1 cellular context compared by ENCODE assay signal in the genomic region with DNA sequence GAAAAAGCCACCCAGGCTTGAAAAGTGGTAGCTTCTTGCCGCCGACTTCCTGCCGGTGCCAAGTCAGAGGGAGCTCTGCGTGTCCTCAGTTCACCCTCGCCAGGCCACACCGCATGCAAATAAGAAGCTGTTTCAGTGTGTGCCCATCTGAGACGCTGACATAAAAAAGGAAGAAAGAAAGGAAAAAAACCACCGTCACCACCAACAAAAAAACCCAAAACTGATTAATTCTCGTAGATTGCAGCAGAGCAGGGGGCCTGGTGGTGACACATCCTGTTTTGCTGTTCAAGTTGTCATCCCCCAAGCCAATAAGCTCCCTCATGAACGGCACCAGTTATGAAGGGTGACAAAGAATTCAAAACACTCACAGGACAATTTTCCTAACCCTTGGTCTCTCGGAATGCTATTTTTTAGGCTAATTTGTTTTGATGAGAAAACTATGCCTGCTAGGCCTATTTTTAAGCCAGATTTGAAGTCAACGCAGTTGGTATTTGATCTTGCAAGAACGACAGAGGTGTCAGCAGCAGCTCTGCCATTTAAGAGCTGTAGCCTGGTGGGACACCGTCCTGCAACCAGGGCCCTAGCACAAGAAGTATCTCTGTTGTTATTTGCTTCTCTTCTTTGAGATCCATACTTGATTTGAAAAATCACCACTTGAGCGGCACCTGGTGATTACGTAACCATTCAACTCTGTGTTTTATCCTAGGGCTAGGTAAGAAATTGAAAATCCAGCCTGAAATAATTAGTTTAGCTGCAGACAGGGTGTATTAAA.
TF ChIP-seq lines count a peak whose summit lies in the region.

No MANE protein-coding gene starts in this region.

TF ChIP-seq in GM23338, 12 proteins besides CTCF, POLR2A, EP300 and RAD21 (continued from another document):
- TF ChIP-seq, protein P1, sequence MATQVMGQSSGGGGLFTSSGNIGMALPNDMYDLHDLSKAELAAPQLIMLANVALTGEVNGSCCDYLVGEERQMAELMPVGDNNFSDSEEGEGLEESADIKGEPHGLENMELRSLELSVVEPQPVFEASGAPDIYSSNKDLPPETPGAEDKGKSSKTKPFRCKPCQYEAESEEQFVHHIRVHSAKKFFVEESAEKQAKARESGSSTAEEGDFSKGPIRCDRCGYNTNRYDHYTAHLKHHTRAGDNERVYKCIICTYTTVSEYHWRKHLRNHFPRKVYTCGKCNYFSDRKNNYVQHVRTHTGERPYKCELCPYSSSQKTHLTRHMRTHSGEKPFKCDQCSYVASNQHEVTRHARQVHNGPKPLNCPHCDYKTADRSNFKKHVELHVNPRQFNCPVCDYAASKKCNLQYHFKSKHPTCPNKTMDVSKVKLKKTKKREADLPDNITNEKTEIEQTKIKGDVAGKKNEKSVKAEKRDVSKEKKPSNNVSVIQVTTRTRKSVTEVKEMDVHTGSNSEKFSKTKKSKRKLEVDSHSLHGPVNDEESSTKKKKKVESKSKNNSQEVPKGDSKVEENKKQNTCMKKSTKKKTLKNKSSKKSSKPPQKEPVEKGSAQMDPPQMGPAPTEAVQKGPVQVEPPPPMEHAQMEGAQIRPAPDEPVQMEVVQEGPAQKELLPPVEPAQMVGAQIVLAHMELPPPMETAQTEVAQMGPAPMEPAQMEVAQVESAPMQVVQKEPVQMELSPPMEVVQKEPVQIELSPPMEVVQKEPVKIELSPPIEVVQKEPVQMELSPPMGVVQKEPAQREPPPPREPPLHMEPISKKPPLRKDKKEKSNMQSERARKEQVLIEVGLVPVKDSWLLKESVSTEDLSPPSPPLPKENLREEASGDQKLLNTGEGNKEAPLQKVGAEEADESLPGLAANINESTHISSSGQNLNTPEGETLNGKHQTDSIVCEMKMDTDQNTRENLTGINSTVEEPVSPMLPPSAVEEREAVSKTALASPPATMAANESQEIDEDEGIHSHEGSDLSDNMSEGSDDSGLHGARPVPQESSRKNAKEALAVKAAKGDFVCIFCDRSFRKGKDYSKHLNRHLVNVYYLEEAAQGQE (IDR thresholded peaks at IDR 0.05; ENCODE audit: unreplicated experiment), result no peak
- TF ChIP-seq EZH2phosphoT487 (IDR thresholded peaks at IDR 0.05; ENCODE audit: unreplicated experiment), result no peak
